Comparison of ENCODE assay signal across 28 cellular contexts in the genomic region with DNA sequence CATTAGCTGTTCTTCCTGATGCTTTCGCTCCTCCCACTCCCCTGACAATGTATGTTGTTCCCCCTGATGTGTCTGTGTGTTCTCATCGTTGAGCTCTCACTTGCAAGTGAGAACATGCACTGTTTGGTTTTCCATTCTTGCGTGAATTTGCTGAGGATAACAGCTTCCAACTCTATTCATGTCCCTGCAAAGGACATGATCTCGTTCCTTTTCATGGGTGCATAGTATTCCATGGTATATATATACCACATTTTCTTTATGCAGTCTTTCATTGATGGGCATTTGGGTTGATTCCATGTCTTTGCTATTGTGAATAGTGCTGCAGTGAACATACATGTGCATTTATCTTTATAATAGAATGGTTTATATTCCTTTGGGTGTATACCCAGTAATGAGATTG.
"Had no signal": no experiment of that assay in that cellular context is flagged by ENCODE, and none has a peak within 500 bp of the region (broad histone marks: within the 10 kb centered on the region; RNA-seq: fewer than 3 reads in every experiment).

No MANE protein-coding gene starts in this region.

- H3K4me1 ChIP-seq: left lung had no signal

- H3K27ac ChIP-seq: coronary artery, dorsolateral prefrontal cortex, epithelial cell of prostate, esophagus squamous epithelium, gastrocnemius medialis, heart right ventricle, left lung had no signal

- H3K4me3 Mint-ChIP-seq: memory B cell; naive thymus-derived CD4-positive, alpha-beta T cell had no signal

- H3K27ac Mint-ChIP-seq: memory B cell had no signal

- ATAC-seq: esophagus mucosa; gastrocnemius medialis; heart right ventricle; left cardiac atrium; left lung; left ventricle myocardium superior; naive thymus-derived CD4-positive, alpha-beta T cell had no signal

- H3K27me3 Mint-ChIP-seq: memory B cell; naive thymus-derived CD4-positive, alpha-beta T cell had no signal

- DNase-seq: dermis blood vessel endothelial cell; dorsolateral prefrontal cortex; effector CD4-positive, alpha-beta T cell; effector memory CD4-positive, alpha-beta T cell; erythroblast; esophagus squamous epithelium; foreskin fibroblast; foreskin melanocyte; gastrocnemius medialis; glutamatergic neuron; head of caudate nucleus; heart right ventricle; hippocampal formation; left cardiac atrium; left lung; left ventricle myocardium superior; mammary epithelial cell; mesendoderm; midbrain; naive thymus-derived CD4-positive, alpha-beta T cell had no signal

- H3K36me3 ChIP-seq: esophagus squamous epithelium, gastrocnemius medialis, heart right ventricle had no signal

- H3K9me3 ChIP-seq: esophagus squamous epithelium had no signal

- FAIRE-seq: colon, islet of Langerhans, keratinocyte had no signal

- H3K27me3 ChIP-seq: esophagus squamous epithelium, gastrocnemius medialis, heart right ventricle, left lung had no signal

- H3K4me3 ChIP-seq: coronary artery, dorsolateral prefrontal cortex, esophagus squamous epithelium, gastrocnemius medialis, heart right ventricle, left lung, lung had no signal
